17 cellular contexts compared by ENCODE assay signal in genomic region chr4:26931451-26931850, GRCh38.
DNase-seq lines count a peak whose midpoint lies in the region; ATAC-seq and TF ChIP-seq lines count a peak whose summit lies in the region.
"Had no signal": no experiment of that assay in that cellular context is flagged by ENCODE, and none has a peak within 500 bp of the region (broad histone marks: within the 10 kb centered on the region; RNA-seq: fewer than 3 reads in every experiment).

No MANE protein-coding gene starts in this region.

- no peaks in the 10 kb centered on the region for H3K36me3 ChIP-seq in CD8-positive, alpha-beta T cell (ENCODE audit: insufficient read depth, low read length)
- H3K36me3 ChIP-seq in lung (ENCODE audit: control insufficient read depth in 2 of 2, insufficient read depth in 2 of 2, low read length in 2 of 2), result no peaks in the 10 kb centered on the region
- H3K36me3 ChIP-seq in psoas muscle (ENCODE audit: insufficient read depth in 1 of 2, low read depth in 1 of 2), result no peaks in the 10 kb centered on the region
- H3K36me3 ChIP-seq: Peyer's patch had no signal

- H3K4me1 ChIP-seq in CD8-positive, alpha-beta T cell (ENCODE audit: insufficient read depth, low read length), result peaks cover 17% of the 10 kb centered on the region
- H3K4me1 ChIP-seq in lung (ENCODE audit: control insufficient read depth in 2 of 2, insufficient read depth in 2 of 2, low read length in 2 of 2) (no peaks in the 10 kb centered on the region), psoas muscle (no peaks in the 10 kb centered on the region)

- no peak for ATAC-seq in CD8-positive, alpha-beta T cell
- peak; percentile 81 for ATAC-seq in lung (ENCODE audit: insufficient read depth, low FRiP score)
- ATAC-seq in psoas muscle, result no peak
- ATAC-seq in HG03439 (IDR thresholded peaks at IDR 0.05; ENCODE audit: unreplicated experiment), result no peak
- ATAC-seq: A549 had no signal

- H3K4me3 ChIP-seq in CD8-positive, alpha-beta T cell (ENCODE audit: low read depth, low read length), result no peak overlapping the region
- no peak overlapping the region for H3K4me3 ChIP-seq in lung
- no peak overlapping the region for H3K4me3 ChIP-seq in psoas muscle
- H3K4me3 ChIP-seq: A549, BLaER1, Peyer's patch, SK-N-MC had no signal

- POLR2A ChIA-PET in CD8-positive, alpha-beta T cell (lab: Charles Lee), result no interaction called here
- POLR2A ChIA-PET in GM10248 (lab: Yijun Ruan, JAX), result no interaction called here

- no peaks in the 10 kb centered on the region for H3K9me3 ChIP-seq in CD8-positive, alpha-beta T cell (ENCODE audit: low read length)
- H3K9me3 ChIP-seq in lung (ENCODE audit: control insufficient read depth in 2 of 2, insufficient read depth in 1 of 2, low read length in 1 of 2) (no peaks in the 10 kb centered on the region), psoas muscle (no peaks in the 10 kb centered on the region)
- H3K9me3 ChIP-seq: A549, Peyer's patch had no signal

- DNase-seq in NCI-H2196 (lab: John Stamatoyannopoulos, UW; ENCODE audit: unreplicated experiment), result peak; percentile 16
- no peak for DNase-seq in NCI-H2196 treated with DMSO at 0.1 percent for 48 hours (lab: John Stamatoyannopoulos, UW; ENCODE audit: unreplicated experiment)
- DNase-seq in CD8-positive, alpha-beta T cell, result no peak
- peak; percentile 7 for DNase-seq in NCI-H1436 treated with DMSO at 0.1 percent for 48 hours (lab: John Stamatoyannopoulos, UW)
- DNase-seq in lung (ENCODE audit: low spot score), result no peak
- DNase-seq in psoas muscle, result no peak
- no peak for DNase-seq in GM10248 (ENCODE audit: extremely low spot score)
- DNase-seq: CD4-positive, alpha-beta memory T cell; NCI-H1694 treated with DMSO at 0.1 percent for 48 hours; NCI-H524 treated with DMSO at 0.1 percent for 48 hours; Peyer's patch had no signal

- H3K4me3 Mint-ChIP-seq in CD8-positive, alpha-beta T cell, result no peak overlapping the region
- H3K4me3 Mint-ChIP-seq: CD4-positive, alpha-beta memory T cell had no signal

- H3K27me3 Mint-ChIP-seq in CD8-positive, alpha-beta T cell (ENCODE audit: low read depth), result no peaks in the 10 kb centered on the region
- H3K27me3 Mint-ChIP-seq: CD4-positive, alpha-beta memory T cell had no signal

- no peaks in the 10 kb centered on the region for H3K27me3 ChIP-seq in CD8-positive, alpha-beta T cell (ENCODE audit: insufficient read depth, low read length)
- H3K27me3 ChIP-seq in lung (ENCODE audit: control insufficient read depth, insufficient read depth), result no peaks in the 10 kb centered on the region
- H3K27me3 ChIP-seq in psoas muscle (ENCODE audit: insufficient read depth in 3 of 3, low read length in 2 of 3), result no peaks in the 10 kb centered on the region
- H3K27me3 ChIP-seq: BLaER1, Peyer's patch had no signal

- H3K9me3 Mint-ChIP-seq in CD8-positive, alpha-beta T cell, result no peaks in the 10 kb centered on the region
- H3K9me3 Mint-ChIP-seq: CD4-positive, alpha-beta memory T cell had no signal

- 73 to 90% methylated on average over 1 of the region's 1 CpG for WGBS in lung, 2 donors
- 93 to 95% (median 94%) methylated on average over 1 of the region's 1 CpG for WGBS in psoas muscle, 3 donors

- H3K27ac Mint-ChIP-seq in CD8-positive, alpha-beta T cell, result peak overlapping the region; percentile 64

- H3K27ac ChIP-seq in CD8-positive, alpha-beta T cell (ENCODE audit: low read depth, low read length), result no peak overlapping the region
- H3K27ac ChIP-seq in lung (ENCODE audit: low read depth in 1 of 2, low read length in 1 of 2) (no peak overlapping the region), psoas muscle (no peak overlapping the region)
- H3K27ac ChIP-seq: A549, BLaER1, HL-60, KMS-11, Peyer's patch, SK-N-MC had no signal

- TF ChIP-seq CTCF in CD8-positive, alpha-beta T cell (IDR thresholded peaks at IDR 0.05), result no peak
- TF ChIP-seq CTCF in lung (IDR thresholded peaks at IDR 0.05; ENCODE audit: control extremely low read depth, extremely low read depth) (no peak), psoas muscle (IDR thresholded peaks at IDR 0.05) (no peak), GM10248 (IDR thresholded peaks at IDR 0.05; ENCODE audit: control extremely low read depth, extremely low read depth, low read depth, missing control alignments) (no peak)

- intact Hi-C loops in CD8-positive, alpha-beta T cell (cut with DNase I, micrococcal nuclease), result no loop called here
- intact Hi-C loops in psoas muscle (cut with DNase I), result no loop called here

- CTCF ChIA-PET in CD8-positive, alpha-beta T cell (lab: Charles Lee), result no interaction called here
- CTCF ChIA-PET in GM10248 (lab: Yijun Ruan, JAX), result interaction anchor here (1.1 to 2.1 kb wide), 2 partner anchors 9 to 15 kb away, joined by 3 to 6 read pairs; no protein-coding TSS in a partner anchor

- peaks cover 58% of the 10 kb centered on the region for H3K4me1 Mint-ChIP-seq in CD8-positive, alpha-beta T cell (ENCODE audit: low read depth)

- H3K36me3 Mint-ChIP-seq in CD8-positive, alpha-beta T cell, result peaks cover 5% of the 10 kb centered on the region

Comparison
In these comparisons a context has a peak if more than half of its experiments do, and no peak if none do; other contexts are left out.
1. DNase-seq: peak in NCI-H2196 (single experiment) and NCI-H1436 treated with DMSO at 0.1 percent for 48 hours (single experiment); none in NCI-H2196 treated with DMSO at 0.1 percent for 48 hours (single experiment), CD8-positive, alpha-beta T cell (0 of 7), lung (single experiment), psoas muscle (0 of 2) and GM10248 (single experiment).